Comparison of ENCODE assay signal across 12 cellular contexts in the genomic region with DNA sequence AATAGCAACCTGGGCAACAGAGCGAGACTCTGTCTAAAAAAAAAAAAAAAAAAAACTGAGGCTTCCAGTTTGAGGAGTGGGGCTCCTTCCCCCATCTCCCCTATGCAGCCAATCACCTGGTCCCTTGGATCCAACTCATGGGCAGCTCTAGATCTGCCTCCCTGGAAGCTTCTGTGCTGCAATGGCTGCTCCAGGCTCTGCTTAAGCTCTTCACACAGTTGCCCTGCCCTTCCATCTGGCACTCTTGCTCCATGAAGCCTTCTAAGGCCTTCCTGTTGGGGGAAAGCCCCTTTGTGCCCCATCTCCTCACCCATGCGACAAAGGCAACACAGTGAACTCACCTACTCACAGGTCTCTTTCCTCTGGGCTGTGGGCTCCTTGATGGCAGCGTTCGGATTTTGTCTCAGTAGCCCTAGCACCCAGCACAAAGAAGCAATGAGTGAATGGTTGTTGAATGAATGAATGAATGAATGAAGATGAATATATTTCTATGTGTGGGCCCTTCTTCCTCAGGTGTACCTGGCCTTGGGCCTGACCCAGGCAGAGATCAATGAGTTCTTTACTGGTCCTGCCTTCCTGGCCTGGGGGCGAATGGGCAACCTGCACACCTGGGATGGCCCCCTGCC. TPM values are rescaled to one million over a fixed set of nuclear protein-coding genes. Genes with fewer than 3 reads are reported as not detected.
DNase-seq lines count a peak whose midpoint lies in the region; ATAC-seq, FAIRE-seq and TF ChIP-seq lines count a peak whose summit lies in the region.
"Had no signal": no experiment of that assay in that cellular context is flagged by ENCODE, and none has a peak within 500 bp of the region (broad histone marks: within the 10 kb centered on the region; RNA-seq: fewer than 3 reads in every experiment).

No MANE protein-coding gene starts in this region.

- peaks cover 38% of the 10 kb centered on the region for H3K36me3 ChIP-seq in NT2/D1 (ENCODE audit: insufficient read depth, insufficient read length, low read length)
- H3K36me3 ChIP-seq in skeletal muscle satellite cell (ENCODE audit: insufficient read depth, low read length), result peaks cover 33% of the 10 kb centered on the region
- H3K36me3 ChIP-seq: colonic mucosa, uterus had no signal

- H3K9ac ChIP-seq in NT2/D1 (ENCODE audit: insufficient read length, low read depth), result peak overlapping the region; percentile 42
- no peak overlapping the region for H3K9ac ChIP-seq in skeletal muscle satellite cell (ENCODE audit: low read depth, low read length)

- peaks cover 11% of the 10 kb centered on the region for H3K36me3 Mint-ChIP-seq in activated CD8-positive, alpha-beta memory T cell treated with anti-CD3 and anti-CD28 coated beads, Interleukin-2, amount 10 ng/mL, durations not matched to agents 7 days and 5 days
- peaks cover 12% of the 10 kb centered on the region for H3K36me3 Mint-ChIP-seq in chondrocyte (ENCODE audit: low read depth)

- CTCF ChIA-PET in activated CD8-positive, alpha-beta memory T cell treated with anti-CD3 and anti-CD28 coated beads, Interleukin-2, amount 10 ng/mL, durations not matched to agents 7 days and 5 days (lab: Charles Lee), result interaction anchor here (1.2 to 3.5 kb wide), 3 partner anchors 11 to 39 kb away, joined by 3 to 24 read pairs (median 3); no protein-coding TSS in a partner anchor

- no peak for FAIRE-seq in H54 (lab: Jason Lieb, UNC)
- FAIRE-seq: keratinocyte had no signal

- H3K4me3 Mint-ChIP-seq in activated CD8-positive, alpha-beta memory T cell treated with anti-CD3 and anti-CD28 coated beads, Interleukin-2, amount 10 ng/mL, durations not matched to agents 7 days and 5 days, result peak overlapping the region; percentile 23
- peak overlapping the region; percentile 85 for H3K4me3 Mint-ChIP-seq in chondrocyte (ENCODE audit: unreplicated experiment)

- H3K4me3 ChIP-seq in NT2/D1 (ENCODE audit: insufficient read length, low read depth) (no peak overlapping the region), skeletal muscle satellite cell (ENCODE audit: low read length) (no peak overlapping the region)

- TF ChIP-seq CTCF in chondrocyte (IDR thresholded peaks at IDR 0.05), result no peak

- no peaks in the 10 kb centered on the region for H3K9me3 Mint-ChIP-seq in activated CD8-positive, alpha-beta memory T cell treated with anti-CD3 and anti-CD28 coated beads, Interleukin-2, amount 10 ng/mL, durations not matched to agents 7 days and 5 days (ENCODE audit: low read depth)
- no peaks in the 10 kb centered on the region for H3K9me3 Mint-ChIP-seq in chondrocyte (ENCODE audit: low read depth)

- H3K27ac Mint-ChIP-seq in activated CD8-positive, alpha-beta memory T cell treated with anti-CD3 and anti-CD28 coated beads, Interleukin-2, amount 10 ng/mL, durations not matched to agents 7 days and 5 days, result no peak overlapping the region
- H3K27ac Mint-ChIP-seq in chondrocyte (ENCODE audit: unreplicated experiment), result no peak overlapping the region

- no peak for TF ChIP-seq POLR2A in H54 (IDR thresholded peaks at IDR 0.05; ENCODE audit: low read depth, low read length)

- peak overlapping the region; percentile 86 for H3K4me2 ChIP-seq in skeletal muscle satellite cell (ENCODE audit: low read length)

- no peaks in the 10 kb centered on the region for H3K9me3 ChIP-seq in NT2/D1 (ENCODE audit: insufficient read depth, low read length)
- H3K9me3 ChIP-seq in skeletal muscle satellite cell (replicated peaks; ENCODE audit: low read length), result no peaks in the 10 kb centered on the region
- H3K9me3 ChIP-seq: colonic mucosa, uterus had no signal

- no peaks in the 10 kb centered on the region for H3K27me3 ChIP-seq in NT2/D1 (ENCODE audit: insufficient read depth, insufficient read length)
- H3K27me3 ChIP-seq in skeletal muscle satellite cell (ENCODE audit: control insufficient read depth, insufficient read depth, low read length), result no peaks in the 10 kb centered on the region
- H3K27me3 ChIP-seq: colonic mucosa, uterus had no signal

- peaks cover 43% of the 10 kb centered on the region for H3K4me1 Mint-ChIP-seq in activated CD8-positive, alpha-beta memory T cell treated with anti-CD3 and anti-CD28 coated beads, Interleukin-2, amount 10 ng/mL, durations not matched to agents 7 days and 5 days
- peaks cover 29% of the 10 kb centered on the region for H3K4me1 Mint-ChIP-seq in chondrocyte (ENCODE audit: low read depth)

- DNase-seq in activated CD8-positive, alpha-beta memory T cell treated with anti-CD3 and anti-CD28 coated beads, Interleukin-2, amount 10 ng/mL, durations not matched to agents 7 days and 5 days, result no peak
- no peak for DNase-seq in activated CD8-positive, alpha-beta memory T cell treated with anti-CD3 and anti-CD28 coated beads for 24 hours
- no peak for DNase-seq in NT2/D1 (ENCODE audit: low read depth, low spot score)
- DNase-seq in chondrocyte (ENCODE audit: low spot score), result no peak
- DNase-seq in NCI-H1436 treated with DMSO at 0.1 percent for 48 hours (lab: John Stamatoyannopoulos, UW), result no peak
- no peak for DNase-seq in anterior cingulate cortex (lab: John Stamatoyannopoulos, UW)
- DNase-seq in H54 (ENCODE audit: insufficient read length, low spot score), result no peak
- DNase-seq: activated effector memory CD4-positive, alpha-beta T cell treated with anti-CD3 and anti-CD28 coated beads, Interleukin-2, amount 50 U/mL, for 16 hours; colonic mucosa; uterus had no signal

- peaks cover 14% of the 10 kb centered on the region for H3K4me1 ChIP-seq in NT2/D1 (ENCODE audit: insufficient read depth, insufficient read length)
- peaks cover 21% of the 10 kb centered on the region for H3K4me1 ChIP-seq in skeletal muscle satellite cell (ENCODE audit: control insufficient read depth, insufficient read depth, low read length)

- no peak for ATAC-seq in activated CD8-positive, alpha-beta memory T cell treated with anti-CD3 and anti-CD28 coated beads, Interleukin-2, amount 10 ng/mL, durations not matched to agents 7 days and 5 days

- H3K27me3 Mint-ChIP-seq in activated CD8-positive, alpha-beta memory T cell treated with anti-CD3 and anti-CD28 coated beads, Interleukin-2, amount 10 ng/mL, durations not matched to agents 7 days and 5 days, result peaks cover 10% of the 10 kb centered on the region
- H3K27me3 Mint-ChIP-seq in chondrocyte (ENCODE audit: low read depth), result no peaks in the 10 kb centered on the region

RNA-seq across cellular contexts. Expression of a gene that starts 1.9 kb away (rescaled TPM):
- 10 to 100 TPM; 18.2 to 19.4 TPM for total RNA-seq in activated CD8-positive, alpha-beta memory T cell treated with anti-CD3 and anti-CD28 coated beads, Interleukin-2, amount 10 ng/mL, durations not matched to agents 7 days and 5 days
- 64.5 to 68.7 TPM (median 66.4 TPM) in 3 replicates for total RNA-seq in chondrocyte
- total RNA-seq in skeletal muscle satellite cell (2012; rRNA removed), result 23.8 and 26.9 TPM in 2 replicates

RNA-seq across cellular contexts. Expression of a gene that starts 14.8 kb away (rescaled TPM):
- 1 to 10 TPM in 1 of 2 experiments, under 1 TPM in 1; 0.70 to 1.1 TPM for total RNA-seq in activated CD8-positive, alpha-beta memory T cell treated with anti-CD3 and anti-CD28 coated beads, Interleukin-2, amount 10 ng/mL, durations not matched to agents 7 days and 5 days
- total RNA-seq in chondrocyte, result 1.4 to 2.6 TPM (median 1.4 TPM) in 3 replicates
- total RNA-seq in skeletal muscle satellite cell (2012; rRNA removed), result 5.8 and 6.1 TPM in 2 replicates

RNA-seq across cellular contexts. Expression of a gene that starts 24.0 kb away (rescaled TPM):
- total RNA-seq in activated CD8-positive, alpha-beta memory T cell treated with anti-CD3 and anti-CD28 coated beads, Interleukin-2, amount 10 ng/mL, durations not matched to agents 7 days and 5 days, result 100 to 1,000 TPM in 1 of 2 experiments, 10 to 100 TPM in 1; 95.9 to 108 TPM
- 31.2 to 57.3 TPM (median 37.1 TPM) in 3 replicates for total RNA-seq in chondrocyte
- total RNA-seq in skeletal muscle satellite cell (2012; rRNA removed), result 20.1 and 20.5 TPM in 2 replicates

RNA-seq across cellular contexts. Expression of a gene that starts 29.0 kb away (rescaled TPM):
- 10 to 100 TPM; 54.8 to 60.4 TPM for total RNA-seq in activated CD8-positive, alpha-beta memory T cell treated with anti-CD3 and anti-CD28 coated beads, Interleukin-2, amount 10 ng/mL, durations not matched to agents 7 days and 5 days
- total RNA-seq in chondrocyte, result 30.1 to 37.0 TPM (median 30.3 TPM) in 3 replicates
- 38.8 and 46.1 TPM in 2 replicates for total RNA-seq in skeletal muscle satellite cell (2012; rRNA removed)

RNA-seq across cellular contexts. Expression of a gene that starts 39.6 kb away (rescaled TPM):
- total RNA-seq in activated CD8-positive, alpha-beta memory T cell treated with anti-CD3 and anti-CD28 coated beads, Interleukin-2, amount 10 ng/mL, durations not matched to agents 7 days and 5 days, result 10 to 100 TPM; 24.4 to 25.5 TPM
- total RNA-seq in chondrocyte, result 4.9 to 13.0 TPM (median 6.1 TPM) in 3 replicates
- 5.1 and 7.6 TPM in 2 replicates for total RNA-seq in skeletal muscle satellite cell (2012; rRNA removed)
